In the genomic region with DNA sequence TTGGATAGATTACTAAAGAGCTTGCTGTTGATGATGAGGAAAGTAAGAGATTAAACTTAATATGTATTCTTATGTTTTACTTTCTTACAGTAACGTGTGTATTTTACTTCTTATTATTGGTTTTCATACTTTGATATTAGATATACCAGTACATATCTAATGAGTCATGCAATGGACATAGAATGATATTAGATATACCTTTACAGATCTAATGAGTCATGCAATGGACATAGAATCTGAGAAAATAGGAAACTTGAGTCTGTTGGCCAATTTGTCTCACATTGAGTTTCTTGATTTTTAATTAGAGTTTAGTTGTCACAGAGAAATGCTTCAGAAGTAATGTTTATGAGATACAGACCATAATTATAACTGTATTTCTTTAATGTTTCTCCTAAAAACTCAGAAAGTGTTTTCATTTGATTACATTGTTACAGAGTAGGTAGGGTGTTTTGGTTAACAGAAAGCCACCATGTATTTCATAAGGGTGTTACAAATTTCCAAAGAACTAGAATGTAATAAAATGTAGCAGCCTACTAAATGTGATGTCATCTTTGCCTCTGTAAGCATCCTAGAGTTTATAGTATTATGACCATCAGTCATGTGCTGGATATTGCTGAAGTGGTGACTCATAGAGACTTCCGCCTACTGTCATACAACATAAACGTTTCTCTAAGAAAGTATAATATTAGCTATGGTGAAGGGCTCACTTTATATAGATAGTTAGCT, we compare ENCODE assay signal across 12 cellular contexts. TPM values are rescaled to one million over a fixed set of nuclear protein-coding genes. Genes with fewer than 3 reads are reported as not detected.
DNase-seq lines count a peak whose midpoint lies in the region; ATAC-seq and TF ChIP-seq lines count a peak whose summit lies in the region.
"Had no signal": no experiment of that assay in that cellular context is flagged by ENCODE, and none has a peak within 500 bp of the region (broad histone marks: within the 10 kb centered on the region; RNA-seq: fewer than 3 reads in every experiment).

No MANE protein-coding gene starts in this region.

- H3K27me3 ChIP-seq in PC-3 (ENCODE audit: low read length) = no peaks in the 10 kb centered on the region
- peaks cover 2% of the 10 kb centered on the region for H3K27me3 ChIP-seq in smooth muscle cell (ENCODE audit: low read depth)

- CTCF ChIA-PET in PC-3 (lab: Charles Lee) = no interaction called here

- H4K20me1 ChIP-seq in PC-3 (ENCODE audit: low read length) = peaks cover 11% of the 10 kb centered on the region
- no peaks in the 10 kb centered on the region for H4K20me1 ChIP-seq in smooth muscle cell (ENCODE audit: low read depth)

- 51% methylated on average over 3 of the region's 3 CpGs for WGBS in smooth muscle cell (ENCODE audit: low lambda C conversion rate)

- H3K36me3 ChIP-seq in PC-3 (ENCODE audit: low read depth, low read length) (peaks cover 2% of the 10 kb centered on the region), smooth muscle cell (ENCODE audit: low read depth) (no peaks in the 10 kb centered on the region)

- H3F3A ChIP-seq in PC-3 (ENCODE audit: low read length, unreplicated experiment) (no peaks in the 10 kb centered on the region), smooth muscle cell (ENCODE audit: low read depth) (no peaks in the 10 kb centered on the region)

- H3K36me3 Mint-ChIP-seq in endothelial cell (ENCODE audit: low read depth, unreplicated experiment) = peaks cover 11% of the 10 kb centered on the region

- no peaks in the 10 kb centered on the region for H3K9me3 Mint-ChIP-seq in endothelial cell (ENCODE audit: unreplicated experiment)

- H3K79me2 ChIP-seq in PC-3 (ENCODE audit: low read length) (peaks cover 77% of the 10 kb centered on the region), smooth muscle cell (ENCODE audit: low read depth) (peaks cover 20% of the 10 kb centered on the region)

- H3K4me1 ChIP-seq in PC-3 (ENCODE audit: insufficient read depth, low read length) (peaks cover 29% of the 10 kb centered on the region), smooth muscle cell (ENCODE audit: low read depth) (peaks cover 17% of the 10 kb centered on the region)

- no peak for TF ChIP-seq CTCF in PC-3 (conservative IDR thresholded peaks at IDR 0.05; ENCODE audit: low read depth, low read length)
- TF ChIP-seq CTCF in smooth muscle cell (IDR thresholded peaks at IDR 0.05; ENCODE audit: borderline replicate concordance, insufficient read depth, poor library complexity, severe bottlenecking) = no peak
- TF ChIP-seq CTCF in endothelial cell (IDR thresholded peaks at IDR 0.05; ENCODE audit: unreplicated experiment) = no peak

- no peak overlapping the region for H3K4me3 Mint-ChIP-seq in endothelial cell (ENCODE audit: unreplicated experiment)

- H3K9me2 ChIP-seq in PC-3 (replicated peaks; ENCODE audit: low read length) = no peaks in the 10 kb centered on the region

- H3K9me3 ChIP-seq in PC-3 (ENCODE audit: low read length) (no peaks in the 10 kb centered on the region), smooth muscle cell (replicated peaks; ENCODE audit: low read depth) (no peaks in the 10 kb centered on the region)

- peaks cover 39% of the 10 kb centered on the region for H3K4me1 Mint-ChIP-seq in endothelial cell (ENCODE audit: unreplicated experiment)

- peaks cover 4% of the 10 kb centered on the region for H3K27me3 Mint-ChIP-seq in endothelial cell (ENCODE audit: unreplicated experiment)

- BruUV-seq in PC-3 (replicated peaks; lab: Mats Ljungman, UMichigan) = no TSS peak

- H3K4me3 ChIP-seq in PC-3 (ENCODE audit: low read length) = 0 out of 2 replicates have a peak overlapping the region, but pooled peaks have one; percentile 1
- H3K4me3 ChIP-seq in smooth muscle cell = no peak overlapping the region

- no peak overlapping the region for H3K27ac Mint-ChIP-seq in endothelial cell (ENCODE audit: unreplicated experiment)

- peak overlapping the region; percentile 55 for H3K4me2 ChIP-seq in PC-3 (ENCODE audit: low read length)
- H3K4me2 ChIP-seq in smooth muscle cell = peak overlapping the region; percentile 52

- H2AFZ ChIP-seq in PC-3 (ENCODE audit: low read length) = no peak overlapping the region
- H2AFZ ChIP-seq in smooth muscle cell (ENCODE audit: low read depth) = peak overlapping the region; percentile 50

- DNase-seq in NCI-H2029 (lab: John Stamatoyannopoulos, UW) (peak; percentile 24), NCI-H2029 treated with DMSO at 0.1 percent for 48 hours (lab: John Stamatoyannopoulos, UW) (no peak), PC-3 (peak; percentile 82), smooth muscle cell (lab: John Stamatoyannopoulos, UW; ENCODE audit: unreplicated experiment) (no peak), occipital lobe (lab: John Stamatoyannopoulos, UW) (no peak), endothelial cell (ENCODE audit: low spot score) (no peak), DMS79 (lab: John Stamatoyannopoulos, UW) (no peak)
- DNase-seq: hippocampal formation; retina; stimulated activated naive CD4-positive, alpha-beta T cell treated with Interleukin-2 at 50 U/mL for 16 hours had no signal

- H3K27ac ChIP-seq in PC-3 (ENCODE audit: low read length) (peak overlapping the region; percentile 36), smooth muscle cell (ENCODE audit: low read depth) (peak overlapping the region; percentile 57)
- H3K27ac ChIP-seq: 22Rv1 had no signal

- H3K9ac ChIP-seq in PC-3 (ENCODE audit: low read length) (no peak overlapping the region), smooth muscle cell (ENCODE audit: low read depth) (peak overlapping the region; percentile 50)

- POLR2A ChIA-PET in PC-3 (lab: Charles Lee; ENCODE audit: unreplicated experiment) = no interaction called here

- intact Hi-C loops in PC-3 (cut with micrococcal nuclease) = loop anchor here (2.0 kb wide), 1 partner anchor 36 kb away; no protein-coding TSS in a partner anchor

- ATAC-seq in PC-3 (peak; percentile 38), esophagus mucosa (peak; percentile 69)

RNA-seq across cellular contexts. Expression of gene GAS2L3, which starts 3.0 kb away (rescaled TPM):
- total RNA-seq in PC-3 (2014; rRNA removed) (24.8 and 27.8 TPM in 2 replicates), esophagus mucosa (4.7 TPM), smooth muscle cell (5.8 and 10.1 TPM in 2 replicates), occipital lobe (88.0 TPM), endothelial cell (ENCODE audit: unreplicated experiment) (55.6 TPM)
- polyA plus RNA-seq in smooth muscle cell = 1.2 and 2.2 TPM in 2 replicates

Comparison
In these comparisons a context has a peak if more than half of its experiments do, and no peak if none do; other contexts are left out.
1. DNase-seq: peak in NCI-H2029 (single experiment) and PC-3 (single experiment); none in NCI-H2029 treated with DMSO at 0.1 percent for 48 hours (single experiment), smooth muscle cell (single experiment), occipital lobe (single experiment), endothelial cell (single experiment) and DMS79 (single experiment).